15 cellular contexts compared by ENCODE assay signal in genomic region chr9:11471321-11471720, GRCh38.
"Had no signal": no experiment of that assay in that cellular context is flagged by ENCODE, and none has a peak within 500 bp of the region (broad histone marks: within the 10 kb centered on the region; RNA-seq: fewer than 3 reads in every experiment).

No MANE protein-coding gene starts in this region.

- H3K4me3 ChIP-seq: coronary artery, dorsolateral prefrontal cortex, heart right ventricle, mucosa of descending colon, right atrium auricular region, sigmoid colon, skin epidermis, tibial artery, upper lobe of right lung, vagina had no signal

- H3K36me3 ChIP-seq: heart right ventricle, right atrium auricular region, sigmoid colon, tibial artery, upper lobe of right lung, vagina had no signal

- H3K36me3 Mint-ChIP-seq: naive thymus-derived CD8-positive, alpha-beta T cell had no signal

- H3K4me1 Mint-ChIP-seq: naive thymus-derived CD8-positive, alpha-beta T cell had no signal

- H3K27ac ChIP-seq: coronary artery, dorsolateral prefrontal cortex, heart right ventricle, right atrium auricular region, sigmoid colon, skin epidermis, tibial artery, upper lobe of right lung, vagina had no signal

- H3K27me3 ChIP-seq: dorsolateral prefrontal cortex, heart right ventricle, right atrium auricular region, sigmoid colon, tibial artery, upper lobe of right lung, vagina had no signal

- H3K4me1 ChIP-seq: heart right ventricle, right atrium auricular region, sigmoid colon, tibial artery, upper lobe of right lung, vagina had no signal

- H3K4me3 Mint-ChIP-seq: naive thymus-derived CD8-positive, alpha-beta T cell had no signal

- DNase-seq: dorsolateral prefrontal cortex; effector CD8-positive, alpha-beta T cell; heart right ventricle; islet precursor cell; mucosa of descending colon; naive thymus-derived CD8-positive, alpha-beta T cell; sigmoid colon; stimulated activated CD4-positive, alpha-beta T cell treated with anti-CD3 and anti-CD28 coated beads, Interleukin-12 subunit alpha, Interleukin-12 subunit beta, amount 100 ng/mL, for 4 hours; stimulated activated naive CD4-positive, alpha-beta T cell treated with Interleukin-2 at 50 U/mL for 16 hours; tibial artery; upper lobe of right lung had no signal

- H3K27ac Mint-ChIP-seq: naive thymus-derived CD8-positive, alpha-beta T cell had no signal

- H3K27me3 Mint-ChIP-seq: naive thymus-derived CD8-positive, alpha-beta T cell had no signal

- H3K9me3 ChIP-seq: right atrium auricular region, sigmoid colon, tibial artery, upper lobe of right lung, vagina had no signal
